ENCODE assay signal across 8 cellular contexts in genomic region chr11:61816736-61817455, GRCh38. TPM values are rescaled to one million over a fixed set of nuclear protein-coding genes. Genes with fewer than 3 reads are reported as not detected.
DNase-seq lines count a peak whose midpoint lies in the region; ATAC-seq, FAIRE-seq and TF ChIP-seq lines count a peak whose summit lies in the region.

Gene FADS1, minus strand, starts transcription at chr11:61817003. Its CDS starts 74 bp downstream, at chr11:61816929.

- FAIRE-seq in urothelium cell line (lab: Jason Lieb, UNC), result no peak

- peak within 1 kb of the TSS; percentile 92 for H3K4me3 ChIP-seq in left ventricle myocardium inferior

- peak within 1 kb of the TSS; percentile 100 for H3K27ac ChIP-seq in left ventricle myocardium inferior (replicated peaks)

- POLR2A ChIA-PET in GM10248 (lab: Yijun Ruan, JAX), result no interaction called here

- H3K4me1 ChIP-seq in left ventricle myocardium inferior, result peaks cover 31% of the 10 kb centered on the region

- CTCF ChIA-PET in GM10248 (lab: Yijun Ruan, JAX), result interaction anchor here (0.8 to 8.8 kb wide), 11 partner anchors 10 to 291 kb away, joined by 3 to 103 read pairs (median 5); partner anchors contain the start of gene FADS2

- ATAC-seq in HG02588 (IDR thresholded peaks at IDR 0.05; ENCODE audit: unreplicated experiment), result peak; percentile 42

- H3K27me3 ChIP-seq in left ventricle myocardium inferior (ENCODE audit: low read depth), result no peaks in the 10 kb centered on the region

- H3K9me3 ChIP-seq in left ventricle myocardium inferior (replicated peaks), result no peaks in the 10 kb centered on the region

- DNase-seq in GM10248 (ENCODE audit: extremely low spot score), result peak; percentile 85
- DNase-seq in NCI-H1436 treated with DMSO at 0.1 percent for 48 hours (lab: John Stamatoyannopoulos, UW), result peak; percentile 88
- DNase-seq in amygdala (lab: John Stamatoyannopoulos, UW), result peak in 55 of 56 donors; percentile 44 to 97 (median 88)
- DNase-seq in left ventricle myocardium inferior, result peak; percentile 90
- peak; percentile 97 for DNase-seq in posterior vena cava (ENCODE audit: low spot score)
- peak; percentile 96 for DNase-seq in urothelium cell line (ENCODE audit: low spot score)

- H3K36me3 ChIP-seq in left ventricle myocardium inferior, result peaks cover 8% of the 10 kb centered on the region

- TF ChIP-seq CTCF in GM10248 (IDR thresholded peaks at IDR 0.05; ENCODE audit: control extremely low read depth, extremely low read depth, low read depth, missing control alignments), result peak; percentile 64
- peak; percentile 61 for TF ChIP-seq CTCF in left ventricle myocardium inferior (IDR thresholded peaks at IDR 0.05; ENCODE audit: borderline replicate concordance)

- intact Hi-C loops in T-helper 1 cell treated with Interleukin-12 subunit alpha and Interleukin-12 subunit beta and Interleukin-4 antibody, amounts not matched to agents 30 ng/mL and 1 ng/mL, for 36 hours (cut with micrococcal nuclease), result loop anchor here (1.0 to 5.0 kb wide), 6 partner anchors 10 to 656 kb away; partner anchors contain the start of genes FADS3, FTH1 and VPS37C
- intact Hi-C loops in left ventricle myocardium inferior (cut with micrococcal nuclease) (no loop called here), posterior vena cava (cut with DNase I) (no loop called here)

RNA-seq across cellular contexts. Expression of gene FADS1, which starts in this region (rescaled TPM):
- 70.0 and 71.6 TPM in 2 replicates for total RNA-seq in T-helper 1 cell treated with Interleukin-12 subunit alpha and Interleukin-12 subunit beta and Interleukin-4 antibody, amounts not matched to agents 30 ng/mL and 1 ng/mL, for 36 hours
- total RNA-seq in left ventricle myocardium inferior (24.1 TPM), posterior vena cava (10 to 100 TPM; 28.8 to 29.8 TPM)

Comparison
In these comparisons a context has a peak if more than half of its experiments do, and no peak if none do; other contexts are left out.
1. Peak in every context shown above with its lines: DNase-seq, ATAC-seq, H3K4me3 ChIP-seq and H3K27ac ChIP-seq.